ENCODE assay signal across 32 cellular contexts in the genomic region with DNA sequence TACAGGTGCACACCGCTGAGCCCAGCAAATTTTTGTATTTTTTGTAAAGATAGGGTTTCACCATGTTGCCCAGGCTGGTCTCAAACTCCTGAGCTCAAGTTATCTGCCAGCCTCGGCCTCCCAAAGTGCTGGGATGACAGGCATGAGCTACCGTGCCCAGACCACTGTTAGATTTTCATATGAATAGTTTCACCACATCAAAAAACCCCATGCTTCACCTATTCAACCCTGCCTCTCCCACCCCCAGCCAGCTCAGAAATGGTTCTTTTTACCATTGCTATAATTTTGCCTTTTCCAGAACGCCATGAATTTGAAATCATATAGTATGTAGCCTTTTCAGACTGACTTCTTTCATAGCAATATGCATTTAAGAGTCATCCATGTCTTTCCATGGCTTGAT. TPM values are rescaled to one million over a fixed set of nuclear protein-coding genes. Genes with fewer than 3 reads are reported as not detected.
"Had no signal": no experiment of that assay in that cellular context is flagged by ENCODE, and none has a peak within 500 bp of the region (broad histone marks: within the 10 kb centered on the region; RNA-seq: fewer than 3 reads in every experiment).

No MANE protein-coding gene starts in this region.

- H3K27ac Mint-ChIP-seq: activated naive CD8-positive, alpha-beta T cell treated with anti-CD3 and anti-CD28 coated beads, Interleukin-2, amount 10 ng/mL, durations not matched to agents 7 days and 5 days; activated T-helper 1 cell treated with anti-CD3 and anti-CD28 coated beads, Interleukin-12 subunit alpha, Interleukin-12 subunit beta, Interleukin-2, Interleukin-4 antibody, amounts not matched to agents 30 ng/mL and 10 ng/mL and 1 ng/mL, durations not matched to agents 14 hours and 24 hours and 36 hours; IgD-negative memory B cell; T-helper 1 cell treated with Interleukin-12 subunit alpha and Interleukin-12 subunit beta and Interleukin-4 antibody, amounts not matched to agents 30 μg/mL and 1 μg/mL, for 36 hours; T-helper 2 cell treated with Interferon-gamma antibody and Interleukin-4, amounts not matched to agents 5 μg/mL and 100 μg/mL, for 36 hours had no signal

- FAIRE-seq: TTC549 had no signal

- DNase-seq: activated CD4-positive, alpha-beta T cell treated with anti-CD3 and anti-CD28 coated beads for 4 hours; activated CD4-positive, alpha-beta T cell treated with anti-CD3 and anti-CD28 coated beads, Interleukin-2, amount 50 U/mL, for 4 hours; activated effector memory CD4-positive, alpha-beta T cell treated with Interleukin-2 at 50 U/mL for 16 hours; activated naive CD4-positive, alpha-beta T cell treated with anti-CD3 and anti-CD28 coated beads, Interleukin-2, amount 50 U/mL, for 16 hours; activated naive CD8-positive, alpha-beta T cell treated with anti-CD3 and anti-CD28 coated beads, Interleukin-2, amount 10 ng/mL, durations not matched to agents 7 days and 5 days; activated T-cell treated with anti-CD3 and anti-CD28 coated beads, Interleukin-2, amount 50 U/mL, for 24 hours; amygdala; Karpas-422; KBM-7; NCI-H1105; NCI-H1417 treated with DMSO at 0.1 percent for 48 hours; NCI-H187 treated with DMSO at 0.1 percent for 48 hours; NCI-H2081; NCI-H2171 treated with DMSO at 0.1 percent for 48 hours; NCI-H226; NCI-H446 treated with DMSO at 0.1 percent for 48 hours; NCI-H524 treated with DMSO at 0.1 percent for 48 hours; NK-92 treated with Interleukin-12 subunit alpha and Interleukin-12 subunit beta, amount 100 ng/mL, for 24 hours; PC-3; Peyer's patch; RPMI8226; SHP77 treated with DMSO at 0.1 percent for 48 hours; SK-N-SH had no signal

- ATAC-seq: PC-3 had no signal

RNA-seq across cellular contexts. Expression of gene PKDREJ, which starts 50.9 kb away (rescaled TPM):
- total RNA-seq: activated CD8-positive, alpha-beta memory T cell treated with anti-CD3 and anti-CD28 coated beads for 36 hours; activated naive CD8-positive, alpha-beta T cell treated with anti-CD3 and anti-CD28 coated beads, Interleukin-2, amount 10 ng/mL, durations not matched to agents 7 days and 5 days; ascending aorta; MCF 10A; PC-3; SJSA1 had no signal
- polyA plus RNA-seq: IgD-negative memory B cell, SK-N-SH had no signal
